8 cellular contexts compared by ENCODE assay signal in genomic region chr10:94361161-94361794, GRCh38. TPM values are rescaled to one million over a fixed set of nuclear protein-coding genes. Genes with fewer than 3 reads are reported as not detected.
A peak's percentile ranks its signal among the peaks of the same experiment; 100 is the strongest.
DNase-seq lines count a peak whose midpoint lies in the region; ATAC-seq lines count a peak whose summit lies in the region.

No MANE protein-coding gene starts in this region.

- intact Hi-C loops in CD4-positive, alpha-beta memory T cell (cut with micrococcal nuclease), result loop anchor here (5.0 to 10.0 kb wide), 2 partner anchors 659 to 1516 kb away; partner anchors contain the start of genes EXOC6 and FRA10AC1

- peak overlapping the region; percentile 67 to 99 (median 97) for H3K27ac Mint-ChIP-seq in CD4-positive, alpha-beta memory T cell

- ATAC-seq in HG02678 (IDR thresholded peaks at IDR 0.05; ENCODE audit: unreplicated experiment), result no peak

- H3K9me3 ChIP-seq in CD4-positive, alpha-beta memory T cell (ENCODE audit: control insufficient read depth in 1 of 2, low read length in 2 of 2), result no peaks in the 10 kb centered on the region
- H3K9me3 ChIP-seq in adipocyte (ENCODE audit: control insufficient read depth, low read length), result no peaks in the 10 kb centered on the region

- no peaks in the 10 kb centered on the region for H3K27me3 ChIP-seq in CD4-positive, alpha-beta memory T cell (ENCODE audit: insufficient read depth, low read length)
- no peaks in the 10 kb centered on the region for H3K27me3 ChIP-seq in adipocyte (replicated peaks; ENCODE audit: control insufficient read depth, insufficient read depth, low read length)

- peaks cover 16% of the 10 kb centered on the region for H3K36me3 ChIP-seq in CD4-positive, alpha-beta memory T cell (ENCODE audit: insufficient read depth, low read length)
- peaks cover 17% of the 10 kb centered on the region for H3K36me3 ChIP-seq in adipocyte (ENCODE audit: control insufficient read depth, insufficient read depth, low read length, severe bottlenecking)

- peak overlapping the region; percentile 94 to 97 (median 96) for H3K4me3 Mint-ChIP-seq in CD4-positive, alpha-beta memory T cell

- H3K36me3 Mint-ChIP-seq in CD4-positive, alpha-beta memory T cell, result peaks cover 38 to 44% of the 10 kb centered on the region in 2 donors

- H3K4me1 ChIP-seq in CD4-positive, alpha-beta memory T cell (ENCODE audit: insufficient read depth, low read length), result peaks cover 26% of the 10 kb centered on the region
- H3K4me1 ChIP-seq in adipocyte (ENCODE audit: control insufficient read depth, insufficient read depth, low read length), result peaks cover 17% of the 10 kb centered on the region

- peak overlapping the region; percentile 17 for H3K9ac ChIP-seq in adipocyte (ENCODE audit: low read length)

- DNase-seq in CD4-positive, alpha-beta memory T cell, result peak; percentile 22 to 49 (median 39)
- peak; percentile 17 for DNase-seq in Jurkat, Clone E6-1 (ENCODE audit: low read depth, low spot score)
- DNase-seq in adipocyte (ENCODE audit: low read depth) (peak; percentile 28), lung microvascular endothelial cell (ENCODE audit: low read depth in 2 of 2) (peak; percentile 48 to 65), HuH-7.5 (ENCODE audit: low spot score) (no peak), hypothalamus (lab: John Stamatoyannopoulos, UW) (no peak), middle frontal gyrus (ENCODE audit: extremely low spot score, low spot score) (no peak)

- CTCF ChIA-PET in CD4-positive, alpha-beta memory T cell (lab: Charles Lee; ENCODE audit: partially characterized antibody), result interaction anchor here (0.6 to 1.8 kb wide), 2 partner anchors 18 to 39 kb away, joined by 4 read pairs; no protein-coding TSS in a partner anchor

- H3K27ac ChIP-seq in CD4-positive, alpha-beta memory T cell (ENCODE audit: low read depth, low read length), result no peak overlapping the region

- H3K9me3 Mint-ChIP-seq in CD4-positive, alpha-beta memory T cell, result no peaks in the 10 kb centered on the region

- peak overlapping the region in 1 of 2 donors; percentile 64 for H3K4me3 ChIP-seq in CD4-positive, alpha-beta memory T cell (ENCODE audit: low read length in 2 of 2)
- peak overlapping the region; percentile 76 for H3K4me3 ChIP-seq in Jurkat, Clone E6-1 (ENCODE audit: low read length)
- H3K4me3 ChIP-seq in adipocyte (ENCODE audit: low read length), result peak overlapping the region; percentile 99

- peaks cover 5 to 7% of the 10 kb centered on the region in 2 donors for H3K27me3 Mint-ChIP-seq in CD4-positive, alpha-beta memory T cell

- H3K4me1 Mint-ChIP-seq in CD4-positive, alpha-beta memory T cell, result peaks cover 25 to 43% (median 34%) of the 10 kb centered on the region in 4 donors

- POLR2A ChIA-PET in CD4-positive, alpha-beta memory T cell (lab: Charles Lee; ENCODE audit: partially characterized antibody), result no interaction called here

RNA-seq across cellular contexts. Expression of gene NOC3L, which starts 1.5 kb away (rescaled TPM):
- 10 to 100 TPM; 21.8 to 22.5 TPM for total RNA-seq in CD4-positive, alpha-beta memory T cell
- 10 to 100 TPM in 1 of 2 donors, 1 to 10 TPM in 1; 6.2 to 15.8 TPM for polyA plus RNA-seq in CD4-positive, alpha-beta memory T cell
- 23.6 TPM for polyA plus RNA-seq in Jurkat, Clone E6-1 (2012; ENCODE audit: insufficient read depth, insufficient read length)
- total RNA-seq in lung microvascular endothelial cell, result 12.0 and 22.0 TPM in 2 replicates

RNA-seq across cellular contexts. Expression of gene TBC1D12, which starts 41.1 kb away (rescaled TPM):
- total RNA-seq in CD4-positive, alpha-beta memory T cell, result under 1 TPM; 0.30 to 0.96 TPM
- not detected for polyA plus RNA-seq in CD4-positive, alpha-beta memory T cell
- not detected for polyA plus RNA-seq in Jurkat, Clone E6-1 (2012; ENCODE audit: insufficient read depth, insufficient read length)
- total RNA-seq in lung microvascular endothelial cell, result 10.0 and 16.9 TPM in 2 replicates

Comparison
In these comparisons a context has a peak if more than half of its experiments do, and no peak if none do; other contexts are left out.
1. DNase-seq: peak in CD4-positive, alpha-beta memory T cell (5 of 5), Jurkat, Clone E6-1 (single experiment), adipocyte (single experiment) and lung microvascular endothelial cell (2 of 2); none in HuH-7.5 (single experiment), hypothalamus (0 of 51) and middle frontal gyrus (single experiment).